Comparison of ENCODE assay signal across 1 cellular context in genomic region chr6:109381747-109382575, GRCh38.
TF ChIP-seq lines count a peak whose summit lies in the region.

CD164 (minus strand) TSS chr6:109382467; CDS start chr6:109382378, 89 bp downstream.

TF ChIP-seq in GM12878, 131 proteins besides CTCF, POLR2A, EP300 and RAD21 (continued from another document and continues in another):
- TF ChIP-seq ZBTB4 (CRISPR knock-in tag; IDR thresholded peaks at IDR 0.05) (0 out of 2 replicates have a peak, but pooled peaks have one; percentile 22), POLR2AphosphoS2 (IDR thresholded peaks at IDR 0.05; ENCODE audit: low read depth, low read length) (peak; percentile 82; the same call in 1 of the 2 replicates), MTA2 (IDR thresholded peaks at IDR 0.05; ENCODE audit: low read depth) (no peak), CHD1 (IDR thresholded peaks at IDR 0.05; ENCODE audit: low read depth, low read length) (no peak), RFX5 (IDR thresholded peaks at IDR 0.05; ENCODE audit: low read depth, low read length) (no peak), SREBF1 (IDR thresholded peaks at IDR 0.05; ENCODE audit: low read length) (no peak), CHD2 (IDR thresholded peaks at IDR 0.05; ENCODE audit: borderline replicate concordance, low read depth, low read length) (peak; percentile 24; the same call in 1 of the 2 replicates), YBX1 (IDR thresholded peaks at IDR 0.05) (no peak), POU2F2 (IDR thresholded peaks at IDR 0.05; ENCODE audit: borderline replicate concordance, low read depth, low read length) (peak; percentile 48; the same call in 2 of the 3 replicates), CBX5 (IDR thresholded peaks at IDR 0.05; ENCODE audit: low read depth) (no peak), FOXK2 (IDR thresholded peaks at IDR 0.05) (no peak), SP1 (IDR thresholded peaks at IDR 0.05; ENCODE audit: low read depth, low read length) (no peak), GATAD2B (conservative IDR thresholded peaks at IDR 0.05; ENCODE audit: low read depth) (peak; percentile 71; the same call in 1 of the 2 replicates), ASH2L (IDR thresholded peaks at IDR 0.05; ENCODE audit: borderline replicate concordance, low read depth) (peak; percentile 89; the same call in 1 of the 2 replicates), PAX5 (IDR thresholded peaks at IDR 0.05; ENCODE audit: borderline replicate concordance, low read depth, low read length) (peak; percentile 55; the same call in 1 of the 2 replicates), HDGF (IDR thresholded peaks at IDR 0.05) (no peak), SPI1 (IDR thresholded peaks at IDR 0.05; ENCODE audit: borderline replicate concordance, insufficient read depth, low read depth, low read length) (no peak), BHLHE40 (IDR thresholded peaks at IDR 0.05; ENCODE audit: borderline replicate concordance in 1 of 2, low read depth in 2 of 2, low read length in 1 of 2) (no peak), CREB1 (IDR thresholded peaks at IDR 0.05; ENCODE audit: low read depth) (peak; percentile 86), PRDM15 (CRISPR knock-in tag; IDR thresholded peaks at IDR 0.05) (0 out of 2 replicates have a peak, but pooled peaks have one; percentile 19), RUNX3 (IDR thresholded peaks at IDR 0.05; ENCODE audit: low read length) (peak; percentile 67), ZNF207 (IDR thresholded peaks at IDR 0.05; ENCODE audit: borderline replicate concordance) (no peak), SREBF2 (IDR thresholded peaks at IDR 0.05; ENCODE audit: low read length) (no peak), MXI1 (IDR thresholded peaks at IDR 0.05; ENCODE audit: low read depth, low read length) (0 out of 2 replicates have a peak, but pooled peaks have one; percentile 5), HDAC2 (IDR thresholded peaks at IDR 0.05) (no peak), EGR1 (IDR thresholded peaks at IDR 0.05; ENCODE audit: borderline replicate concordance in 1 of 2, low read depth in 2 of 2, low read length in 2 of 2) (peak; percentile 84 to 99), TAF1 (IDR thresholded peaks at IDR 0.05; ENCODE audit: borderline replicate concordance, low read depth, low read length) (peak; percentile 92), USF1 (IDR thresholded peaks at IDR 0.05; ENCODE audit: borderline replicate concordance, extremely low read length, insufficient read depth, low read depth, low read length) (peak; percentile 89), TBL1XR1 (IDR thresholded peaks at IDR 0.05; ENCODE audit: low read depth, low read length) (peak; percentile 24; the same call in 1 of the 2 replicates), TCF12 (IDR thresholded peaks at IDR 0.05; ENCODE audit: low read depth, low read length) (peak; percentile 73; the same call in 1 of the 2 replicates), SMAD5 (IDR thresholded peaks at IDR 0.05; ENCODE audit: low read depth) (peak; percentile 79), POLR2AphosphoS5 (IDR thresholded peaks at IDR 0.05; ENCODE audit: low read length) (peak; percentile 98), ZNF687 (IDR thresholded peaks at IDR 0.05) (peak; percentile 63; the same call in 1 of the 2 replicates), TCF3 (IDR thresholded peaks at IDR 0.05; ENCODE audit: borderline replicate concordance, insufficient read depth, low read depth, low read length) (peak; percentile 70; the same call in 1 of the 2 replicates), MEF2B (IDR thresholded peaks at IDR 0.05; ENCODE audit: partially characterized antibody, poor library complexity, severe bottlenecking) (no peak), CHD4 (IDR thresholded peaks at IDR 0.05) (no peak), BRCA1 (IDR thresholded peaks at IDR 0.05; ENCODE audit: low read depth, low read length) (no peak), SMARCA5 (IDR thresholded peaks at IDR 0.05) (peak; percentile 68; the same call in 1 of the 2 replicates), EZH2 (IDR thresholded peaks at IDR 0.05; ENCODE audit: borderline replicate concordance, control insufficient read depth, low read depth, low read length) (no peak), ZNF384 (IDR thresholded peaks at IDR 0.05; ENCODE audit: borderline replicate concordance, low read depth, low read length) (no peak), ZBED1 (IDR thresholded peaks at IDR 0.05; ENCODE audit: borderline replicate concordance) (peak; percentile 49; the same call in 1 of the 2 replicates), NR2C1 (IDR thresholded peaks at IDR 0.05) (peak; percentile 26; the same call in 1 of the 2 replicates), SMAD1 (IDR thresholded peaks at IDR 0.05; ENCODE audit: low read depth, partially characterized antibody) (peak; percentile 36)
- TF ChIP-seq, protein P1, sequence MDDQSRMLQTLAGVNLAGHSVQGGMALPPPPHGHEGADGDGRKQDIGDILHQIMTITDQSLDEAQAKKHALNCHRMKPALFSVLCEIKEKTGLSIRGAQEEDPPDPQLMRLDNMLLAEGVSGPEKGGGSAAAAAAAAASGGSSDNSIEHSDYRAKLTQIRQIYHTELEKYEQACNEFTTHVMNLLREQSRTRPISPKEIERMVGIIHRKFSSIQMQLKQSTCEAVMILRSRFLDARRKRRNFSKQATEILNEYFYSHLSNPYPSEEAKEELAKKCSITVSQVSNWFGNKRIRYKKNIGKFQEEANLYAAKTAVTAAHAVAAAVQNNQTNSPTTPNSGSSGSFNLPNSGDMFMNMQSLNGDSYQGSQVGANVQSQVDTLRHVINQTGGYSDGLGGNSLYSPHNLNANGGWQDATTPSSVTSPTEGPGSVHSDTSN (IDR thresholded peaks at IDR 0.05; ENCODE audit: insufficient replicate concordance, low read depth, low read length), result no peak
- TF ChIP-seq, protein P2, sequence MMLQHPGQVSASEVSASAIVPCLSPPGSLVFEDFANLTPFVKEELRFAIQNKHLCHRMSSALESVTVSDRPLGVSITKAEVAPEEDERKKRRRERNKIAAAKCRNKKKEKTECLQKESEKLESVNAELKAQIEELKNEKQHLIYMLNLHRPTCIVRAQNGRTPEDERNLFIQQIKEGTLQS (IDR thresholded peaks at IDR 0.05; ENCODE audit: borderline replicate concordance, extremely low read depth, low read depth, low read length), result peak; percentile 73; the same call in 1 of the 2 replicates
- TF ChIP-seq, protein P3, sequence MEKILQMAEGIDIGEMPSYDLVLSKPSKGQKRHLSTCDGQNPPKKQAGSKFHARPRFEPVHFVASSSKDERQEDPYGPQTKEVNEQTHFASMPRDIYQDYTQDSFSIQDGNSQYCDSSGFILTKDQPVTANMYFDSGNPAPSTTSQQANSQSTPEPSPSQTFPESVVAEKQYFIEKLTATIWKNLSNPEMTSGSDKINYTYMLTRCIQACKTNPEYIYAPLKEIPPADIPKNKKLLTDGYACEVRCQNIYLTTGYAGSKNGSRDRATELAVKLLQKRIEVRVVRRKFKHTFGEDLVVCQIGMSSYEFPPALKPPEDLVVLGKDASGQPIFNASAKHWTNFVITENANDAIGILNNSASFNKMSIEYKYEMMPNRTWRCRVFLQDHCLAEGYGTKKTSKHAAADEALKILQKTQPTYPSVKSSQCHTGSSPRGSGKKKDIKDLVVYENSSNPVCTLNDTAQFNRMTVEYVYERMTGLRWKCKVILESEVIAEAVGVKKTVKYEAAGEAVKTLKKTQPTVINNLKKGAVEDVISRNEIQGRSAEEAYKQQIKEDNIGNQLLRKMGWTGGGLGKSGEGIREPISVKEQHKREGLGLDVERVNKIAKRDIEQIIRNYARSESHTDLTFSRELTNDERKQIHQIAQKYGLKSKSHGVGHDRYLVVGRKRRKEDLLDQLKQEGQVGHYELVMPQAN (conservative IDR thresholded peaks at IDR 0.05), result peak; percentile 93
- TF ChIP-seq, protein P4, sequence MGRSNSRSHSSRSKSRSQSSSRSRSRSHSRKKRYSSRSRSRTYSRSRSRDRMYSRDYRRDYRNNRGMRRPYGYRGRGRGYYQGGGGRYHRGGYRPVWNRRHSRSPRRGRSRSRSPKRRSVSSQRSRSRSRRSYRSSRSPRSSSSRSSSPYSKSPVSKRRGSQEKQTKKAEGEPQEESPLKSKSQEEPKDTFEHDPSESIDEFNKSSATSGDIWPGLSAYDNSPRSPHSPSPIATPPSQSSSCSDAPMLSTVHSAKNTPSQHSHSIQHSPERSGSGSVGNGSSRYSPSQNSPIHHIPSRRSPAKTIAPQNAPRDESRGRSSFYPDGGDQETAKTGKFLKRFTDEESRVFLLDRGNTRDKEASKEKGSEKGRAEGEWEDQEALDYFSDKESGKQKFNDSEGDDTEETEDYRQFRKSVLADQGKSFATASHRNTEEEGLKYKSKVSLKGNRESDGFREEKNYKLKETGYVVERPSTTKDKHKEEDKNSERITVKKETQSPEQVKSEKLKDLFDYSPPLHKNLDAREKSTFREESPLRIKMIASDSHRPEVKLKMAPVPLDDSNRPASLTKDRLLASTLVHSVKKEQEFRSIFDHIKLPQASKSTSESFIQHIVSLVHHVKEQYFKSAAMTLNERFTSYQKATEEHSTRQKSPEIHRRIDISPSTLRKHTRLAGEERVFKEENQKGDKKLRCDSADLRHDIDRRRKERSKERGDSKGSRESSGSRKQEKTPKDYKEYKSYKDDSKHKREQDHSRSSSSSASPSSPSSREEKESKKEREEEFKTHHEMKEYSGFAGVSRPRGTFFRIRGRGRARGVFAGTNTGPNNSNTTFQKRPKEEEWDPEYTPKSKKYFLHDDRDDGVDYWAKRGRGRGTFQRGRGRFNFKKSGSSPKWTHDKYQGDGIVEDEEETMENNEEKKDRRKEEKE (IDR thresholded peaks at IDR 0.05), result no peak
